8 cellular contexts compared by ENCODE assay signal in genomic region chr15:52191207-52191606, GRCh38. TPM values are rescaled to one million over a fixed set of nuclear protein-coding genes. Genes with fewer than 3 reads are reported as not detected.
DNase-seq lines count a peak whose midpoint lies in the region; ATAC-seq and TF ChIP-seq lines count a peak whose summit lies in the region.

GNB5 (minus strand) TSS chr15:52191392; CDS start chr15:52184676, 6,716 bp downstream.

- H3K27me3 ChIP-seq in kidney epithelial cell (ENCODE audit: control insufficient read depth, insufficient read depth, low read length) (no peaks in the 10 kb centered on the region), thymus (ENCODE audit: control insufficient read depth, insufficient read depth) (no peaks in the 10 kb centered on the region)

- no peak within 1 kb of the TSS for H3K4me3 Mint-ChIP-seq in activated CD4-positive, alpha-beta T cell treated with anti-CD3 and anti-CD28 coated beads, Interleukin-2, amount 10 ng/mL, durations not matched to agents 24 days and 14 days
- H3K4me3 Mint-ChIP-seq in activated T-helper 1 cell treated with anti-CD3 and anti-CD28 coated beads, Interleukin-12 subunit alpha, Interleukin-12 subunit beta, Interleukin-2, Interleukin-4 antibody, amounts not matched to agents 30 ng/mL and 10 ng/mL and 1 ng/mL, durations not matched to agents 14 hours and 24 hours and 36 hours = no peak within 1 kb of the TSS

- no peaks in the 10 kb centered on the region for H3K9me3 ChIP-seq in thymus (ENCODE audit: control insufficient read depth)

- H3K27me3 Mint-ChIP-seq in activated CD4-positive, alpha-beta T cell treated with anti-CD3 and anti-CD28 coated beads, Interleukin-2, amount 10 ng/mL, durations not matched to agents 24 days and 14 days = peaks cover 3% of the 10 kb centered on the region
- peaks cover 1% of the 10 kb centered on the region for H3K27me3 Mint-ChIP-seq in activated T-helper 1 cell treated with anti-CD3 and anti-CD28 coated beads, Interleukin-12 subunit alpha, Interleukin-12 subunit beta, Interleukin-2, Interleukin-4 antibody, amounts not matched to agents 30 ng/mL and 10 ng/mL and 1 ng/mL, durations not matched to agents 14 hours and 24 hours and 36 hours (ENCODE audit: insufficient read depth)

- no peak for ATAC-seq in GM19351 (IDR thresholded peaks at IDR 0.05; ENCODE audit: unreplicated experiment)

- no peaks in the 10 kb centered on the region for H3K9me3 Mint-ChIP-seq in activated CD4-positive, alpha-beta T cell treated with anti-CD3 and anti-CD28 coated beads, Interleukin-2, amount 10 ng/mL, durations not matched to agents 24 days and 14 days
- H3K9me3 Mint-ChIP-seq in activated T-helper 1 cell treated with anti-CD3 and anti-CD28 coated beads, Interleukin-12 subunit alpha, Interleukin-12 subunit beta, Interleukin-2, Interleukin-4 antibody, amounts not matched to agents 30 ng/mL and 10 ng/mL and 1 ng/mL, durations not matched to agents 14 hours and 24 hours and 36 hours = no peaks in the 10 kb centered on the region

- H3K27ac ChIP-seq in thymus (ENCODE audit: low read depth) = no peak within 1 kb of the TSS

- no peak for DNase-seq in activated CD4-positive, alpha-beta T cell treated with anti-CD3 and anti-CD28 coated beads, Interleukin-2, amount 10 ng/mL, durations not matched to agents 24 days and 14 days
- no peak for DNase-seq in activated CD4-positive, alpha-beta T cell treated with anti-CD3 and anti-CD28 coated beads, Interleukin-2, amount 50 U/mL, for 48 hours
- DNase-seq in activated T-helper 1 cell treated with anti-CD3 and anti-CD28 coated beads, Interleukin-12 subunit alpha, Interleukin-12 subunit beta, Interleukin-2, Interleukin-4 antibody, amounts not matched to agents 30 ng/mL and 10 ng/mL and 1 ng/mL, durations not matched to agents 14 hours and 24 hours and 36 hours (ENCODE audit: low spot score) = no peak
- DNase-seq in kidney epithelial cell (ENCODE audit: low read depth) (no peak), COLO668 (lab: John Stamatoyannopoulos, UW; ENCODE audit: unreplicated experiment) (no peak), LoVo (ENCODE audit: low spot score) (no peak)

- H3K36me3 ChIP-seq in kidney epithelial cell (ENCODE audit: control insufficient read depth, insufficient read depth, low read length) = no peaks in the 10 kb centered on the region
- H3K36me3 ChIP-seq in thymus (ENCODE audit: control insufficient read depth, insufficient read depth) = no peaks in the 10 kb centered on the region

- H3K36me3 Mint-ChIP-seq in activated CD4-positive, alpha-beta T cell treated with anti-CD3 and anti-CD28 coated beads, Interleukin-2, amount 10 ng/mL, durations not matched to agents 24 days and 14 days (ENCODE audit: low read depth) = no peaks in the 10 kb centered on the region
- no peaks in the 10 kb centered on the region for H3K36me3 Mint-ChIP-seq in activated T-helper 1 cell treated with anti-CD3 and anti-CD28 coated beads, Interleukin-12 subunit alpha, Interleukin-12 subunit beta, Interleukin-2, Interleukin-4 antibody, amounts not matched to agents 30 ng/mL and 10 ng/mL and 1 ng/mL, durations not matched to agents 14 hours and 24 hours and 36 hours (ENCODE audit: low read depth)

- WGBS in thymus = 76% methylated on average over 7 of the region's 7 CpGs

- no peaks in the 10 kb centered on the region for H3K4me1 Mint-ChIP-seq in activated CD4-positive, alpha-beta T cell treated with anti-CD3 and anti-CD28 coated beads, Interleukin-2, amount 10 ng/mL, durations not matched to agents 24 days and 14 days
- H3K4me1 Mint-ChIP-seq in activated T-helper 1 cell treated with anti-CD3 and anti-CD28 coated beads, Interleukin-12 subunit alpha, Interleukin-12 subunit beta, Interleukin-2, Interleukin-4 antibody, amounts not matched to agents 30 ng/mL and 10 ng/mL and 1 ng/mL, durations not matched to agents 14 hours and 24 hours and 36 hours (ENCODE audit: low read depth) = no peaks in the 10 kb centered on the region

- no peak within 1 kb of the TSS for H3K27ac Mint-ChIP-seq in activated CD4-positive, alpha-beta T cell treated with anti-CD3 and anti-CD28 coated beads, Interleukin-2, amount 10 ng/mL, durations not matched to agents 24 days and 14 days
- H3K27ac Mint-ChIP-seq in activated T-helper 1 cell treated with anti-CD3 and anti-CD28 coated beads, Interleukin-12 subunit alpha, Interleukin-12 subunit beta, Interleukin-2, Interleukin-4 antibody, amounts not matched to agents 30 ng/mL and 10 ng/mL and 1 ng/mL, durations not matched to agents 14 hours and 24 hours and 36 hours = no peak within 1 kb of the TSS

- no peak within 1 kb of the TSS for H3K4me3 ChIP-seq in kidney epithelial cell (ENCODE audit: low read depth, low read length)
- H3K4me3 ChIP-seq in thymus (ENCODE audit: low read length) = no peak within 1 kb of the TSS

- no peaks in the 10 kb centered on the region for H3K4me1 ChIP-seq in thymus (ENCODE audit: control insufficient read depth, insufficient read depth, low read length)

- intact Hi-C loops in activated CD4-positive, alpha-beta T cell treated with anti-CD3 and anti-CD28 coated beads, Interleukin-2, amount 10 ng/mL, durations not matched to agents 24 days and 14 days (cut with micrococcal nuclease) = no loop called here
- intact Hi-C loops in activated T-helper 1 cell treated with anti-CD3 and anti-CD28 coated beads, Interleukin-12 subunit alpha, Interleukin-12 subunit beta, Interleukin-2, Interleukin-4 antibody, amounts not matched to agents 30 ng/mL and 10 ng/mL and 1 ng/mL, durations not matched to agents 14 hours and 24 hours and 36 hours (cut with micrococcal nuclease) = no loop called here

- no peak for TF ChIP-seq CTCF in kidney epithelial cell (IDR thresholded peaks at IDR 0.05; ENCODE audit: insufficient read depth, low read length, poor library complexity, severe bottlenecking)

RNA-seq across cellular contexts. Expression of gene GNB5, which starts in this region (rescaled TPM):
- total RNA-seq in activated CD4-positive, alpha-beta T cell treated with anti-CD3 and anti-CD28 coated beads, Interleukin-2, amount 10 ng/mL, durations not matched to agents 24 days and 14 days = 19.5 and 21.5 TPM in 2 replicates
- 17.0 and 18.5 TPM in 2 replicates for total RNA-seq in activated T-helper 1 cell treated with anti-CD3 and anti-CD28 coated beads, Interleukin-12 subunit alpha, Interleukin-12 subunit beta, Interleukin-2, Interleukin-4 antibody, amounts not matched to agents 30 ng/mL and 10 ng/mL and 1 ng/mL, durations not matched to agents 14 hours and 24 hours and 36 hours
- 39.9 and 46.7 TPM in 2 replicates for total RNA-seq in kidney epithelial cell
- polyA plus RNA-seq in thymus = 20.5 TPM
